Comparison of ENCODE assay signal across 15 cellular contexts in genomic region chr4:86306816-86307215, GRCh38.
DNase-seq lines count a peak whose midpoint lies in the region; ATAC-seq and TF ChIP-seq lines count a peak whose summit lies in the region.
"Had no signal": no experiment of that assay in that cellular context is flagged by ENCODE, and none has a peak within 500 bp of the region (broad histone marks: within the 10 kb centered on the region; RNA-seq: fewer than 3 reads in every experiment).

No MANE protein-coding gene starts in this region.

- H3K4me3 ChIP-seq in AG04449 (ENCODE audit: low read depth, low read length) (no peak overlapping the region), foreskin fibroblast (ENCODE audit: low read depth in 1 of 2, low read length in 2 of 2) (no peak overlapping the region)
- H3K4me3 ChIP-seq: right lobe of liver, tibial nerve had no signal

- CTCF ChIA-PET in AG04449 (lab: Yijun Ruan, JAX): no interaction called here

- ATAC-seq in GM21786 (IDR thresholded peaks at IDR 0.05; ENCODE audit: unreplicated experiment): no peak
- no peak for ATAC-seq in HG02642 (IDR thresholded peaks at IDR 0.05; ENCODE audit: poor library complexity, unreplicated experiment)
- ATAC-seq: effector memory CD8-positive, alpha-beta T cell; HCT116; right lobe of liver had no signal

- TF ChIP-seq CTCF in AG04449 (IDR thresholded peaks at IDR 0.05; ENCODE audit: insufficient read depth, low read length, missing control alignments): no peak
- TF ChIP-seq CTCF in foreskin fibroblast (IDR thresholded peaks at IDR 0.05; ENCODE audit: low read depth, low read length): no peak

- POLR2A ChIA-PET in AG04449 (lab: Yijun Ruan, JAX): no interaction called here

- DNase-seq in AG04449 (ENCODE audit: low read depth, low spot score) (peak; percentile 47), GM04503 (ENCODE audit: low read depth) (peak; percentile 67), amniotic epithelial cell (ENCODE audit: low read depth) (peak; percentile 35), foreskin fibroblast (peak; percentile 59 to 75), globus pallidus (ENCODE audit: low spot score) (no peak), SIG-M5 (lab: John Stamatoyannopoulos, UW) (no peak)
- DNase-seq: effector memory CD8-positive, alpha-beta T cell; glutamatergic neuron; NCI-H1417 treated with DMSO at 0.1 percent for 48 hours; right lobe of liver; stimulated activated CD4-positive, alpha-beta T cell treated with anti-CD3 and anti-CD28 coated beads, Interleukin-4, amount 100 ng/mL, for 24 hours had no signal

Comparison
In these comparisons a context has a peak if more than half of its experiments do, and no peak if none do; other contexts are left out.
1. DNase-seq: peak in AG04449 (single experiment), GM04503 (single experiment), amniotic epithelial cell (single experiment) and foreskin fibroblast (2 of 2); none in globus pallidus (single experiment) and SIG-M5 (single experiment).